In genomic region chr14:50530794-50531193, GRCh38 we compare ENCODE assay signal across 8 cellular contexts. TPM values are rescaled to one million over a fixed set of nuclear protein-coding genes. Genes with fewer than 3 reads are reported as not detected.
DNase-seq lines count a peak whose midpoint lies in the region; ATAC-seq and TF ChIP-seq lines count a peak whose summit lies in the region.

No MANE protein-coding gene starts in this region.

- no peak overlapping the region for H3K4me3 ChIP-seq in CD8-positive, alpha-beta T cell (ENCODE audit: low read depth, low read length)
- H3K4me3 ChIP-seq in Loucy (ENCODE audit: low read length, poor library complexity, severe bottlenecking), result peak overlapping the region; percentile 83
- peak overlapping the region; percentile 60 for H3K4me3 ChIP-seq in ectodermal cell (ENCODE audit: insufficient read depth, low read depth, low read length)
- peak overlapping the region; percentile 98 for H3K4me3 ChIP-seq in neuron (ENCODE audit: low read length)

- peaks cover 55% of the 10 kb centered on the region for H4K20me1 ChIP-seq in Loucy (ENCODE audit: insufficient read depth, low read length, poor library complexity, severe bottlenecking)

- H2AFZ ChIP-seq in Loucy (ENCODE audit: low read length) (no peak overlapping the region), neuron (ENCODE audit: low read depth, low read length) (no peak overlapping the region)

- H3K36me3 ChIP-seq in CD8-positive, alpha-beta T cell (ENCODE audit: insufficient read depth, low read length), result no peaks in the 10 kb centered on the region
- H3K36me3 ChIP-seq in Loucy (ENCODE audit: insufficient read depth, low read length) (no peaks in the 10 kb centered on the region), ectodermal cell (ENCODE audit: control insufficient read depth, insufficient read depth, low read length) (no peaks in the 10 kb centered on the region), neuron (ENCODE audit: insufficient read depth, low read length) (peaks cover 14% of the 10 kb centered on the region)

- no peak for ATAC-seq in CD8-positive, alpha-beta T cell
- no peak for ATAC-seq in sciatic nerve
- no peak for ATAC-seq in HG03469 (IDR thresholded peaks at IDR 0.05; ENCODE audit: unreplicated experiment)

- H3K9me3 Mint-ChIP-seq in CD8-positive, alpha-beta T cell, result no peaks in the 10 kb centered on the region

- H3K9me3 ChIP-seq in CD8-positive, alpha-beta T cell (ENCODE audit: low read length), result no peaks in the 10 kb centered on the region
- H3K9me3 ChIP-seq in Loucy (ENCODE audit: insufficient read depth, low read depth, low read length) (no peaks in the 10 kb centered on the region), ectodermal cell (ENCODE audit: control insufficient read depth, low read length) (no peaks in the 10 kb centered on the region), neuron (ENCODE audit: low read length) (no peaks in the 10 kb centered on the region)

- peaks cover 63% of the 10 kb centered on the region for H3K79me2 ChIP-seq in Loucy (ENCODE audit: insufficient read depth, low read length)

- 79 to 82% methylated on average over 4 to 5 of the region's 5 CpGs for WGBS in ectodermal cell, 2 experiments

- peaks cover 42% of the 10 kb centered on the region for H3K4me1 ChIP-seq in CD8-positive, alpha-beta T cell (ENCODE audit: insufficient read depth, low read length)
- peaks cover 56% of the 10 kb centered on the region for H3K4me1 ChIP-seq in Loucy (ENCODE audit: insufficient read depth, low read length, poor library complexity, severe bottlenecking)
- peaks cover 11% of the 10 kb centered on the region for H3K4me1 ChIP-seq in ectodermal cell (ENCODE audit: control insufficient read depth, insufficient read depth, low read length)
- H3K4me1 ChIP-seq in neuron (ENCODE audit: insufficient read depth, low read length), result peaks cover 24% of the 10 kb centered on the region

- H3K27ac Mint-ChIP-seq in CD8-positive, alpha-beta T cell, result peak overlapping the region; percentile 49

- no peaks in the 10 kb centered on the region for H3K27me3 ChIP-seq in CD8-positive, alpha-beta T cell (ENCODE audit: insufficient read depth, low read length)
- H3K27me3 ChIP-seq in Loucy (ENCODE audit: insufficient read depth, low read length, poor library complexity, severe bottlenecking) (no peaks in the 10 kb centered on the region), ectodermal cell (ENCODE audit: control insufficient read depth, insufficient read depth, low read length, poor library complexity, severe bottlenecking) (peaks cover 16% of the 10 kb centered on the region), neuron (ENCODE audit: insufficient read depth, low read length) (no peaks in the 10 kb centered on the region)

- H3K27me3 Mint-ChIP-seq in CD8-positive, alpha-beta T cell (ENCODE audit: low read depth), result no peaks in the 10 kb centered on the region

- no peak overlapping the region for H3K27ac ChIP-seq in CD8-positive, alpha-beta T cell (ENCODE audit: low read depth, low read length)
- H3K27ac ChIP-seq in ectodermal cell (ENCODE audit: insufficient read depth, low read depth, low read length, poor library complexity, severe bottlenecking), result no peak overlapping the region

- no peaks in the 10 kb centered on the region for H3K9me2 ChIP-seq in Loucy (replicated peaks; ENCODE audit: low read depth, low read length)

- CTCF ChIA-PET in CD8-positive, alpha-beta T cell (lab: Charles Lee), result interaction anchor here (1.5 to 1.6 kb wide), 2 partner anchors 29 to 210 kb away, joined by 3 to 4 read pairs; partner anchors contain the start of gene ATL1

- H3K36me3 Mint-ChIP-seq in CD8-positive, alpha-beta T cell, result peaks cover 8% of the 10 kb centered on the region

- TF ChIP-seq CTCF in CD8-positive, alpha-beta T cell (IDR thresholded peaks at IDR 0.05), result no peak
- TF ChIP-seq CTCF in Loucy (conservative IDR thresholded peaks at IDR 0.05; ENCODE audit: low read length), result no peak

- H3K4me1 Mint-ChIP-seq in CD8-positive, alpha-beta T cell (ENCODE audit: low read depth), result peaks cover 56% of the 10 kb centered on the region

- H3K9ac ChIP-seq in Loucy (ENCODE audit: low read depth, low read length, poor library complexity, severe bottlenecking), result peak overlapping the region; percentile 93

- H3K4me2 ChIP-seq in Loucy (ENCODE audit: low read depth, low read length, poor library complexity, severe bottlenecking), result peak overlapping the region; percentile 99

- H3F3A ChIP-seq in Loucy (ENCODE audit: low read depth), result no peaks in the 10 kb centered on the region

- no peak for DNase-seq in CD8-positive, alpha-beta T cell
- DNase-seq in NCI-H1048 (lab: John Stamatoyannopoulos, UW) (no peak), sciatic nerve (ENCODE audit: low spot score) (no peak)
- DNase-seq in activated CD8-positive, alpha-beta memory T cell treated with anti-CD3 and anti-CD28 coated beads, Interleukin-2, amount 50 U/mL, for 4 hours, result no peak

- intact Hi-C loops in CD8-positive, alpha-beta T cell (cut with DNase I, micrococcal nuclease), result loop anchor here (5.0 to 10.0 kb wide), 6 partner anchors 298 to 896 kb away; partner anchors contain the start of genes VCPKMT (in 2 of the 2), DNAAF2 (in 1 of the 2), NEMF (in 1 of the 2) and SOS2 (in 1 of the 2)
- intact Hi-C loops in sciatic nerve (cut with DNase I), result loop anchor here (5.0 kb wide), 1 partner anchor 383 kb away; no protein-coding TSS in a partner anchor

- POLR2A ChIA-PET in CD8-positive, alpha-beta T cell (lab: Charles Lee), result no interaction called here

- peak overlapping the region; percentile 89 for H3K4me3 Mint-ChIP-seq in CD8-positive, alpha-beta T cell

RNA-seq across cellular contexts. Expression of gene MAP4K5, which starts 1.6 kb away (rescaled TPM):
- 10 to 100 TPM; 32.0 to 32.7 TPM for total RNA-seq in CD8-positive, alpha-beta T cell
- polyA plus RNA-seq in ectodermal cell (2013, experiment 1 of 4), result 42.9 TPM
- 45.2 TPM for polyA plus RNA-seq in ectodermal cell (2013, experiment 2 of 4)
- 41.7 TPM for polyA plus RNA-seq in ectodermal cell (2013, experiment 3 of 4)
- polyA plus RNA-seq in ectodermal cell (2013, experiment 4 of 4), result 48.1 TPM
- 94.6 TPM for total RNA-seq in sciatic nerve

RNA-seq across cellular contexts. Expression of gene ATL1, which starts 29.2 kb away (rescaled TPM):
- total RNA-seq in CD8-positive, alpha-beta T cell, result 1 to 10 TPM; 1.4 to 4.0 TPM
- polyA plus RNA-seq in ectodermal cell (2013, experiment 1 of 4), result 3.8 TPM
- 4.3 TPM for polyA plus RNA-seq in ectodermal cell (2013, experiment 2 of 4)
- 4.6 TPM for polyA plus RNA-seq in ectodermal cell (2013, experiment 3 of 4)
- 4.0 TPM for polyA plus RNA-seq in ectodermal cell (2013, experiment 4 of 4)
- 23.3 TPM for total RNA-seq in sciatic nerve
